22 cellular contexts compared by ENCODE assay signal in genomic region chr17:61834610-61835009, GRCh38. TPM values are rescaled to one million over a fixed set of nuclear protein-coding genes. Genes with fewer than 3 reads are reported as not detected.
DNase-seq lines count a peak whose midpoint lies in the region; ATAC-seq, FAIRE-seq and TF ChIP-seq lines count a peak whose summit lies in the region.
"Had no signal": no experiment of that assay in that cellular context is flagged by ENCODE, and none has a peak within 500 bp of the region (broad histone marks: within the 10 kb centered on the region; RNA-seq: fewer than 3 reads in every experiment).

No MANE protein-coding gene starts in this region.

- no peak overlapping the region for H3K9ac ChIP-seq in IMR-90 (ENCODE audit: low read depth, low read length)
- no peak overlapping the region for H3K9ac ChIP-seq in K562 (ENCODE audit: insufficient read depth in 1 of 2, low read depth in 2 of 2, low read length in 2 of 2)
- H3K9ac ChIP-seq: BLaER1 treated with 17β-estradiol and CSF1 and Interleukin-3, amounts not matched to agents 10 nM and 100 nM had no signal

- peak overlapping the region; percentile 35 for H3K23ac ChIP-seq in IMR-90 (ENCODE audit: low read depth, low read length)

- BruUV-seq in IMR-90 (replicated peaks; lab: Mats Ljungman, UMichigan): no TSS peak
- BruUV-seq in K562 (replicated peaks; lab: Mats Ljungman, UMichigan): no TSS peak

- H3K36me3 ChIP-seq in IMR-90 (ENCODE audit: control insufficient read depth, insufficient read depth, low read length): no peaks in the 10 kb centered on the region
- peaks cover 8% of the 10 kb centered on the region; the same call in 1 of the 3 replicates for H3K36me3 ChIP-seq in K562 (ENCODE audit: control insufficient read depth, insufficient read depth, low read length)
- no peaks in the 10 kb centered on the region for H3K36me3 ChIP-seq in osteoblast (ENCODE audit: insufficient read depth, low read length)
- H3K36me3 ChIP-seq in breast epithelium: no peaks in the 10 kb centered on the region
- H3K36me3 ChIP-seq: HAP-1 had no signal

- peak overlapping the region; percentile 67; the same call in 1 of the 2 replicates for H2AK5ac ChIP-seq in IMR-90 (ENCODE audit: low read depth, low read length)

- no peak for TF ChIP-seq EP300 in K562 (IDR thresholded peaks at IDR 0.05; ENCODE audit: low read length)

- peak overlapping the region; percentile 64 for H3K14ac ChIP-seq in IMR-90 (replicated peaks; ENCODE audit: low read depth, low read length)

- CTCF ChIA-PET in IMR-90 (lab: Yijun Ruan, JAX) (interaction anchor here (1.0 to 1.1 kb wide), 2 partner anchors 199 to 423 kb away, joined by 3 to 4 read pairs; no protein-coding TSS in a partner anchor), K562 (lab: Yijun Ruan, JAX; ENCODE audit: low intra/inter-chr PET ratio) (interaction anchor here (1.0 to 1.1 kb wide), 3 partner anchors 197 to 834 kb away, joined by 4 to 5 read pairs (median 5); no protein-coding TSS in a partner anchor)

- WGBS in IMR-90 (ENCODE audit: extremely low coverage in 2 of 2, insufficient read length in 1 of 2), 2 experiments: no CpG with 5 or more reads among the region's 2 CpGs
- WGBS in K562 (ENCODE audit: insufficient coverage, low coverage, missing lambda C conversion rate): 100% methylated on average over 2 of the region's 2 CpGs

- H3K9me3 ChIP-seq in IMR-90 (ENCODE audit: control insufficient read depth, insufficient read depth, low read length): no peaks in the 10 kb centered on the region
- no peaks in the 10 kb centered on the region for H3K9me3 ChIP-seq in K562 (replicated peaks; ENCODE audit: control insufficient read depth, insufficient read depth, low read depth, low read length)
- H3K9me3 ChIP-seq in osteoblast (ENCODE audit: low read depth, low read length): no peaks in the 10 kb centered on the region
- no peaks in the 10 kb centered on the region for H3K9me3 ChIP-seq in breast epithelium
- H3K9me3 ChIP-seq: BLaER1 treated with 17β-estradiol and CSF1 and Interleukin-3, amounts not matched to agents 10 nM and 100 nM; HAP-1 had no signal

- peak overlapping the region; percentile 46 for H2BK5ac ChIP-seq in IMR-90 (ENCODE audit: low read depth, low read length, poor library complexity, severe bottlenecking)

- dilution Hi-C loops in IMR-90 (cut with HindIII; ENCODE audit: low sequenced_read_pairs, unreplicated experiment): no loop called here

- peak overlapping the region in 1 of 2 experiments; percentile 4; a peak in 3 of 4 replicates for H4K8ac ChIP-seq in IMR-90 (ENCODE audit: low read depth in 2 of 2, low read length in 2 of 2)

- FAIRE-seq in K562 (lab: Jason Lieb, UNC): no peak
- FAIRE-seq: GM19239 had no signal

- POLR2A ChIA-PET in IMR-90 (lab: Charles Lee; ENCODE audit: unreplicated experiment): no interaction called here
- POLR2A ChIA-PET in K562 (lab: Yijun Ruan, JAX): interaction anchor here (1.7 kb wide), 1 partner anchor 13 kb away, joined by 4 read pairs; no protein-coding TSS in a partner anchor

- H2BK15ac ChIP-seq in IMR-90 (ENCODE audit: low read depth, low read length): peak overlapping the region; percentile 25; the same call in 1 of the 3 replicates

- H3K4me3 ChIP-seq in IMR-90 (ENCODE audit: insufficient read depth, low read depth, low read length) (no peak overlapping the region), K562 (no peak overlapping the region), osteoblast (ENCODE audit: insufficient read depth, low read length) (no peak overlapping the region), breast epithelium (no peak overlapping the region)
- H3K4me3 ChIP-seq: BLaER1 treated with 17β-estradiol and CSF1 and Interleukin-3, amounts not matched to agents 10 nM and 100 nM; HAP-1 had no signal

- intact Hi-C loops in IMR-90 (cut with micrococcal nuclease) (no loop called here), K562 (cut with micrococcal nuclease) (loop anchor here (10.0 kb wide), 2 partner anchors 270 to 420 kb away; no protein-coding TSS in a partner anchor), breast epithelium (cut with DNase I; ENCODE audit: low total_unique reads) (no loop called here)

- H4K20me1 ChIP-seq in IMR-90 (ENCODE audit: insufficient read depth, low read length) (no peaks in the 10 kb centered on the region), K562 (replicated peaks; ENCODE audit: control insufficient read depth, insufficient read depth, low read length) (no peaks in the 10 kb centered on the region), osteoblast (ENCODE audit: insufficient read depth, low read length) (no peaks in the 10 kb centered on the region)
- H4K20me1 ChIP-seq: BLaER1 treated with 17β-estradiol and CSF1 and Interleukin-3, amounts not matched to agents 10 nM and 100 nM had no signal

- peak overlapping the region; percentile 55; the same call in 1 of the 2 replicates for H4K91ac ChIP-seq in IMR-90 (ENCODE audit: insufficient read depth, low read depth, low read length)

- peaks cover 8 to 24% of the 10 kb centered on the region in 2 experiments for H3K79me1 ChIP-seq in IMR-90 (ENCODE audit: low read depth in 1 of 2, low read length in 2 of 2)

- peak; percentile 10 for DNase-seq in ELF-1 (ENCODE audit: low read depth, low spot score)
- DNase-seq in IMR-90: no peak
- no peak for DNase-seq in K562 (ENCODE audit: extremely low read depth in 1 of 4, low spot score in 3 of 4)
- DNase-seq in osteoblast (ENCODE audit: insufficient read length, low spot score, missing footprints): no peak
- no peak for DNase-seq in breast epithelium (ENCODE audit: low spot score in 2 of 2)
- DNase-seq in DMS 273 (lab: John Stamatoyannopoulos, UW; ENCODE audit: unreplicated experiment): no peak
- no peak for DNase-seq in H4 (ENCODE audit: low spot score)
- DNase-seq: 8988T; CD8-positive, alpha-beta T cell; DMS153; GF-D8; KBM-7; NCI-H1092 treated with DMSO at 0.1 percent for 48 hours; NCI-H1436 treated with DMSO at 0.1 percent for 48 hours; NCI-H1930; NCI-H510A; NCI-H748 treated with DMSO at 0.1 percent for 48 hours; T-cell had no signal

- ATAC-seq in IMR-90 (ENCODE audit: low read depth): no peak
- ATAC-seq in K562: no peak
- ATAC-seq: CD8-positive, alpha-beta T cell; T-cell had no signal

- in situ Hi-C loops in IMR-90 (cut with MboI; ENCODE audit: low sequenced_read_pairs) (no loop called here), K562 (cut with MboI) (loop anchor here (5.0 kb wide), 1 partner anchor 197 kb away; no protein-coding TSS in a partner anchor)

- H3K4me1 ChIP-seq in IMR-90 (ENCODE audit: control insufficient read depth, insufficient read depth, low read length): peaks cover 7% of the 10 kb centered on the region
- no peaks in the 10 kb centered on the region for H3K4me1 ChIP-seq in K562 (replicated peaks in 1 of 2; ENCODE audit: control insufficient read depth in 2 of 2, insufficient read depth in 2 of 2, low read length in 2 of 2)
- peaks cover 4% of the 10 kb centered on the region for H3K4me1 ChIP-seq in osteoblast (ENCODE audit: insufficient read depth, low read length)
- H3K4me1 ChIP-seq in breast epithelium: no peaks in the 10 kb centered on the region
- H3K4me1 ChIP-seq: BLaER1 treated with 17β-estradiol and CSF1 and Interleukin-3, amounts not matched to agents 10 nM and 100 nM had no signal

- TF ChIP-seq POLR2A in IMR-90 (IDR thresholded peaks at IDR 0.05; ENCODE audit: low read depth, low read length) (no peak), K562 (conservative IDR thresholded peaks at IDR 0.05) (no peak), breast epithelium (IDR thresholded peaks at IDR 0.05) (no peak)

- H3K18ac ChIP-seq in IMR-90 (ENCODE audit: low read depth, low read length): peak overlapping the region; percentile 45

- H3K56ac ChIP-seq in IMR-90 (ENCODE audit: extremely low read depth, insufficient read depth, low read length): no peak overlapping the region

- no peaks in the 10 kb centered on the region for H3K27me3 ChIP-seq in IMR-90 (ENCODE audit: control insufficient read depth, insufficient read depth, low read length)
- H3K27me3 ChIP-seq in K562 (ENCODE audit: control insufficient read depth in 2 of 2, insufficient read depth in 2 of 2, low read length in 2 of 2): no peaks in the 10 kb centered on the region
- H3K27me3 ChIP-seq in osteoblast (ENCODE audit: insufficient read depth, low read length): no peaks in the 10 kb centered on the region
- H3K27me3 ChIP-seq in breast epithelium: no peaks in the 10 kb centered on the region
- H3K27me3 ChIP-seq: BLaER1 treated with 17β-estradiol and CSF1 and Interleukin-3, amounts not matched to agents 10 nM and 100 nM had no signal

- peak overlapping the region; percentile 79 for H2BK20ac ChIP-seq in IMR-90 (ENCODE audit: low read depth, low read length)

- H3K4ac ChIP-seq in IMR-90 (ENCODE audit: low read depth, low read length): peak overlapping the region; percentile 31

- H3K4me2 ChIP-seq in IMR-90 (ENCODE audit: low read depth, low read length) (no peak overlapping the region), K562 (ENCODE audit: insufficient read depth, low read length) (no peak overlapping the region), osteoblast (ENCODE audit: insufficient read depth, low read length) (no peak overlapping the region)
- H3K4me2 ChIP-seq: BLaER1 treated with 17β-estradiol and CSF1 and Interleukin-3, amounts not matched to agents 10 nM and 100 nM had no signal

- TF ChIP-seq RAD21 in IMR-90 (IDR thresholded peaks at IDR 0.05; ENCODE audit: low read length) (no peak), K562 (CRISPR knock-in tag; conservative IDR thresholded peaks at IDR 0.05 in 1 of 2, IDR thresholded peaks at IDR 0.05 in 1 of 2) (no peak)

- H2AFZ ChIP-seq in IMR-90 (replicated peaks; ENCODE audit: low read length, poor library complexity) (peak overlapping the region; percentile 0), K562 (ENCODE audit: low read depth, low read length) (no peak overlapping the region), osteoblast (ENCODE audit: low read length) (peak overlapping the region; percentile 7)

- H3K27ac ChIP-seq in IMR-90 (ENCODE audit: insufficient read depth, low read length): no peak overlapping the region
- no peak overlapping the region for H3K27ac ChIP-seq in K562 (ENCODE audit: extremely low read depth, low read depth, low read length)
- no peak overlapping the region for H3K27ac ChIP-seq in osteoblast (ENCODE audit: low read depth, low read length)
- H3K27ac ChIP-seq in breast epithelium: no peak overlapping the region
- H3K27ac ChIP-seq: BLaER1 treated with 17β-estradiol and CSF1 and Interleukin-3, amounts not matched to agents 10 nM and 100 nM; RWPE1 had no signal

- H2AK9ac ChIP-seq in IMR-90 (replicated peaks; ENCODE audit: low read depth, low read length, poor library complexity): no peak overlapping the region

- peak overlapping the region; percentile 77 for H2BK120ac ChIP-seq in IMR-90 (ENCODE audit: low read depth, low read length)

- TF ChIP-seq CTCF in IMR-90 (conservative IDR thresholded peaks at IDR 0.05; ENCODE audit: low read depth, low read length) (no peak), K562 (IDR thresholded peaks at IDR 0.05 in 2 of 3, conservative IDR thresholded peaks at IDR 0.05 in 1 of 3; ENCODE audit: insufficient read depth in 2 of 3, low read depth in 1 of 3, low read length in 3 of 3) (no peak), osteoblast (IDR thresholded peaks at IDR 0.05; ENCODE audit: extremely low read depth, low read depth, low read length) (no peak), breast epithelium (IDR thresholded peaks at IDR 0.05) (no peak)

- H3K79me2 ChIP-seq in K562 (ENCODE audit: control insufficient read depth, insufficient read depth, low read length) (no peaks in the 10 kb centered on the region), osteoblast (ENCODE audit: insufficient read depth, low read length) (no peaks in the 10 kb centered on the region)

- H4K5ac ChIP-seq in IMR-90 (ENCODE audit: low read depth, low read length): peak overlapping the region; percentile 49

- peaks cover 7% of the 10 kb centered on the region for H3K9me1 ChIP-seq in IMR-90 (ENCODE audit: insufficient read depth, low read length)
- H3K9me1 ChIP-seq in K562 (ENCODE audit: control insufficient read depth, insufficient read depth, low read length): no peaks in the 10 kb centered on the region

RNA-seq across cellular contexts. Expression of gene BRIP1, which starts 28.7 kb away (rescaled TPM):
- 19.7 and 34.4 TPM in 2 replicates for total RNA-seq in IMR-90 (2012; rRNA removed)
- polyA plus RNA-seq in IMR-90 (2012; rRNA removed): 5.5 and 6.1 TPM in 2 replicates
- 0.33 and 1.00 TPM in 2 replicates for polyA plus RNA-seq in IMR-90 (2012; cell fraction: cytosol; rRNA removed)
- 1.3 and 9.7 TPM in 2 replicates for polyA plus RNA-seq in IMR-90 (2012; cell fraction: nucleus; rRNA removed; ENCODE audit: low replicate concordance)
- total RNA-seq in K562 (2011; cell fraction: chromatin; rRNA removed; ENCODE audit: low replicate concordance): 43.6 and 131 TPM in 2 replicates
- 15.2 and 23.4 TPM in 2 replicates for total RNA-seq in K562 (2011; cell fraction: nucleolus; rRNA removed)
- total RNA-seq in K562 (2011; cell fraction: nucleoplasm; rRNA removed): 46.1 and 76.3 TPM in 2 replicates
- total RNA-seq in K562 (2014; rRNA removed): 10.3 and 11.0 TPM in 2 replicates
- 16.8 and 18.6 TPM in 2 replicates for total RNA-seq in K562 (2014; rRNA removed; fragmentation: Illumina TruSeq; extraction: Trizol)
- 14.9 and 17.5 TPM in 2 replicates for total RNA-seq in K562 (2015; rRNA removed; fragmentation: Illumina TruSeq; extraction: Trizol)
- 9.7 and 11.7 TPM in 2 replicates for total RNA-seq in K562 (2021)
- 14.4 and 17.4 TPM in 2 replicates for polyA plus RNA-seq in K562 (2011; rRNA removed)
- 1.9 and 5.6 TPM in 2 replicates for polyA plus RNA-seq in K562 (2011; cell fraction: cytosol; rRNA removed)
- 11.9 and 18.2 TPM in 2 replicates for polyA plus RNA-seq in K562 (2011; cell fraction: nucleus; rRNA removed)
- 5.3 and 6.3 TPM in 2 replicates for polyA plus RNA-seq in K562 (2012)
- polyA plus RNA-seq in K562 (2014; fragmentation: Illumina TruSeq; extraction: Trizol): 10.1 and 10.3 TPM in 2 replicates
- polyA plus RNA-seq in K562 (2014; fragmentation: Nextera tagmentation; extraction: Ambion mirVana): 1 to 10 TPM; 2.4 to 3.6 TPM
- polyA plus RNA-seq in K562 (2014; rRNA removed): 9.1 and 11.2 TPM in 2 replicates
- 55.1 and 57.7 TPM in 2 replicates for polyA minus RNA-seq in K562 (2011; rRNA and poly(A)+ RNA removed)
- 7.3 and 9.8 TPM in 2 replicates for polyA minus RNA-seq in K562 (2011; cell fraction: cytosol; rRNA and poly(A)+ RNA removed)
- polyA minus RNA-seq in K562 (2011; cell fraction: nucleus; rRNA and poly(A)+ RNA removed): 28.5 and 46.5 TPM in 2 replicates
- 5.9 and 6.2 TPM in 2 replicates for total RNA-seq in osteoblast
- total RNA-seq in breast epithelium: 1 to 10 TPM in 1 of 3 donors, under 1 TPM in 2; 0.33 to 1.0 (median 0.48) TPM
- total RNA-seq in H4 (2014; rRNA removed; shearing (Covaris generic)): 11.3 and 14.6 TPM in 2 replicates
